ENCODE assay signal across 14 cellular contexts in genomic region chr15:75739791-75740190, GRCh38. TPM values are rescaled to one million over a fixed set of nuclear protein-coding genes. Genes with fewer than 3 reads are reported as not detected.
DNase-seq lines count a peak whose midpoint lies in the region; ATAC-seq and TF ChIP-seq lines count a peak whose summit lies in the region.
"Had no signal": no experiment of that assay in that cellular context is flagged by ENCODE, and none has a peak within 500 bp of the region (broad histone marks: within the 10 kb centered on the region; RNA-seq: fewer than 3 reads in every experiment).

No MANE protein-coding gene starts in this region.

- H3K4me1 Mint-ChIP-seq in activated T-cell treated with anti-CD3 and anti-CD28 coated beads, Interleukin-2, amount 50 U/mL, for 4 hours (ENCODE audit: low read depth) = peaks cover 11% of the 10 kb centered on the region
- H3K4me1 Mint-ChIP-seq in WTC11 = peaks cover 28% of the 10 kb centered on the region
- peaks cover 14 to 18% of the 10 kb centered on the region in 2 donors for H3K4me1 Mint-ChIP-seq in immature natural killer cell

- DNase-seq in activated T-cell treated with anti-CD3 and anti-CD28 coated beads, Interleukin-2, amount 50 U/mL, for 4 hours = no peak
- DNase-seq in activated T-cell treated with anti-CD3 and anti-CD28 coated beads for 4 hours (no peak), WTC11 (ENCODE audit: low spot score) (no peak), immature natural killer cell (no peak), sigmoid colon (peak; percentile 56), foreskin keratinocyte (no peak), left lobe of liver (ENCODE audit: low spot score) (no peak)
- DNase-seq: DMS 273 treated with DMSO at 0.1 percent for 48 hours, NCI-H1092, NCI-H2171 treated with DMSO at 0.1 percent for 48 hours, SIG-M5, stomach had no signal

- H3K27ac ChIP-seq in sigmoid colon (peak overlapping the region in 1 of 4 donors; percentile 86), foreskin keratinocyte (no peak overlapping the region)

- H3K27me3 Mint-ChIP-seq in activated T-cell treated with anti-CD3 and anti-CD28 coated beads, Interleukin-2, amount 50 U/mL, for 4 hours (ENCODE audit: low read depth) = peaks cover 3% of the 10 kb centered on the region
- H3K27me3 Mint-ChIP-seq in WTC11 (ENCODE audit: low read depth) (peaks cover 40% of the 10 kb centered on the region), immature natural killer cell (ENCODE audit: low read depth in 3 of 3) (peaks cover 24 to 46% (median 25%) of the 10 kb centered on the region in 3 donors)

- no peak for TF ChIP-seq EP300 in sigmoid colon (IDR thresholded peaks at IDR 0.05)

- peak overlapping the region; percentile 81 for H3K4me3 Mint-ChIP-seq in activated T-cell treated with anti-CD3 and anti-CD28 coated beads, Interleukin-2, amount 50 U/mL, for 4 hours
- H3K4me3 Mint-ChIP-seq in WTC11 (peak overlapping the region; percentile 93), immature natural killer cell (peak overlapping the region; percentile 68 to 76 (median 75))

- no peaks in the 10 kb centered on the region for H3K36me3 ChIP-seq in sigmoid colon
- H3K36me3 ChIP-seq: stomach had no signal

- no peak overlapping the region for H3K4me3 ChIP-seq in sigmoid colon

- intact Hi-C loops in sigmoid colon (cut with DNase I) = loop anchor here (5.0 kb wide), 1 partner anchor 92 kb away; the partner anchor contains the start of gene SNX33

- H3K27me3 ChIP-seq in sigmoid colon (no peaks in the 10 kb centered on the region), foreskin keratinocyte (no peaks in the 10 kb centered on the region)
- H3K27me3 ChIP-seq: dorsolateral prefrontal cortex, stomach had no signal

- TF ChIP-seq CTCF in WTC11 (IDR thresholded peaks at IDR 0.05) (no peak), sigmoid colon (IDR thresholded peaks at IDR 0.05) (no peak), foreskin keratinocyte (conservative IDR thresholded peaks at IDR 0.05) (no peak)

- H3K9me3 ChIP-seq in sigmoid colon = no peaks in the 10 kb centered on the region
- H3K9me3 ChIP-seq: stomach had no signal

- CTCF ChIA-PET in WTC11 (lab: Charles Lee) = no interaction called here

- no peaks in the 10 kb centered on the region for H3K9me3 Mint-ChIP-seq in activated T-cell treated with anti-CD3 and anti-CD28 coated beads, Interleukin-2, amount 50 U/mL, for 4 hours
- H3K9me3 Mint-ChIP-seq in WTC11 (peaks cover 28% of the 10 kb centered on the region), immature natural killer cell (no peaks in the 10 kb centered on the region)

- WGBS in sigmoid colon, 2 donors = 95 to 97% methylated on average over 5 of the region's 5 CpGs

- ATAC-seq in activated T-cell treated with anti-CD3 and anti-CD28 coated beads, Interleukin-2, amount 50 U/mL, for 4 hours = no peak
- ATAC-seq in WTC11 = no peak
- no peak for ATAC-seq in foreskin keratinocyte
- ATAC-seq in left lobe of liver = no peak
- ATAC-seq in GM21423 (IDR thresholded peaks at IDR 0.05; ENCODE audit: unreplicated experiment) = no peak

- no peaks in the 10 kb centered on the region for H3K36me3 Mint-ChIP-seq in activated T-cell treated with anti-CD3 and anti-CD28 coated beads, Interleukin-2, amount 50 U/mL, for 4 hours (ENCODE audit: insufficient read depth)
- H3K36me3 Mint-ChIP-seq in WTC11 = peaks cover 20% of the 10 kb centered on the region
- peaks cover 0 to 9% (median 5%) of the 10 kb centered on the region in 3 donors for H3K36me3 Mint-ChIP-seq in immature natural killer cell

- H3K27ac Mint-ChIP-seq in WTC11 (no peak overlapping the region), immature natural killer cell (peak overlapping the region in 1 of 6 donors; percentile 27)

- POLR2A ChIA-PET in WTC11 (lab: Charles Lee) = no interaction called here

- H3K4me1 ChIP-seq in sigmoid colon = peaks cover 0 to 31% (median 17%) of the 10 kb centered on the region in 4 donors
- H3K4me1 ChIP-seq in foreskin keratinocyte = no peaks in the 10 kb centered on the region

- no peak for TF ChIP-seq POLR2A in sigmoid colon (IDR thresholded peaks at IDR 0.05)

TF ChIP-seq in WTC11, 78 proteins besides CTCF, POLR2A, EP300 and RAD21:
- TF ChIP-seq FOXP1 (CRISPR knock-in tag; IDR thresholded peaks at IDR 0.05; ENCODE audit: borderline replicate concordance) = no peak
- TF ChIP-seq E2F4 (CRISPR knock-in tag; IDR thresholded peaks at IDR 0.05; ENCODE audit: borderline replicate concordance, low read depth) = no peak
- no peak for TF ChIP-seq ATF1 (CRISPR knock-in tag; IDR thresholded peaks at IDR 0.05)
- TF ChIP-seq NR3C1 (CRISPR knock-in tag; conservative IDR thresholded peaks at IDR 0.05; ENCODE audit: low read depth) = no peak
- TF ChIP-seq AFF4 (CRISPR knock-in tag; IDR thresholded peaks at IDR 0.05; ENCODE audit: borderline replicate concordance) = no peak
- TF ChIP-seq, protein P1, sequence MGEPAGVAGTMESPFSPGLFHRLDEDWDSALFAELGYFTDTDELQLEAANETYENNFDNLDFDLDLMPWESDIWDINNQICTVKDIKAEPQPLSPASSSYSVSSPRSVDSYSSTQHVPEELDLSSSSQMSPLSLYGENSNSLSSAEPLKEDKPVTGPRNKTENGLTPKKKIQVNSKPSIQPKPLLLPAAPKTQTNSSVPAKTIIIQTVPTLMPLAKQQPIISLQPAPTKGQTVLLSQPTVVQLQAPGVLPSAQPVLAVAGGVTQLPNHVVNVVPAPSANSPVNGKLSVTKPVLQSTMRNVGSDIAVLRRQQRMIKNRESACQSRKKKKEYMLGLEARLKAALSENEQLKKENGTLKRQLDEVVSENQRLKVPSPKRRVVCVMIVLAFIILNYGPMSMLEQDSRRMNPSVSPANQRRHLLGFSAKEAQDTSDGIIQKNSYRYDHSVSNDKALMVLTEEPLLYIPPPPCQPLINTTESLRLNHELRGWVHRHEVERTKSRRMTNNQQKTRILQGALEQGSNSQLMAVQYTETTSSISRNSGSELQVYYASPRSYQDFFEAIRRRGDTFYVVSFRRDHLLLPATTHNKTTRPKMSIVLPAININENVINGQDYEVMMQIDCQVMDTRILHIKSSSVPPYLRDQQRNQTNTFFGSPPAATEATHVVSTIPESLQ (CRISPR knock-in tag; IDR thresholded peaks at IDR 0.05) = no peak
- no peak for TF ChIP-seq ZNF232 (CRISPR knock-in tag; IDR thresholded peaks at IDR 0.05)

RNA-seq across cellular contexts. Expression of gene CSPG4, which starts 27.1 kb away (rescaled TPM):
- under 1 TPM in 1 of 3 donors, not detected in 2; 0.03 TPM for total RNA-seq in activated T-cell treated with anti-CD3 and anti-CD28 coated beads, Interleukin-2, amount 50 U/mL, for 4 hours
- total RNA-seq in WTC11 (2021) (2.9 to 3.6 TPM (median 3.6 TPM) in 3 replicates), sigmoid colon (100 to 1,000 TPM in 2 of 4 donors, 10 to 100 TPM in 2; 45.7 to 151 (median 93.9) TPM), foreskin keratinocyte (6.0 and 13.3 TPM in 2 replicates), left lobe of liver (0.23 TPM)
- polyA plus RNA-seq in immature natural killer cell (under 1 TPM in 2 of 3 donors, not detected in 1; 0.12 to 0.18 TPM), sigmoid colon (1 to 10 TPM in 1 of 3 donors, under 1 TPM in 2; 0.23 to 8.4 (median 0.60) TPM), foreskin keratinocyte (2.7 and 5.1 TPM in 2 replicates)
